In genomic region chr4:88291003-88291402, GRCh38 we compare ENCODE assay signal across 11 cellular contexts. TPM values are rescaled to one million over a fixed set of nuclear protein-coding genes. Genes with fewer than 3 reads are reported as not detected.
DNase-seq lines count a peak whose midpoint lies in the region; ATAC-seq, FAIRE-seq and TF ChIP-seq lines count a peak whose summit lies in the region.
"Had no signal": no experiment of that assay in that cellular context is flagged by ENCODE, and none has a peak within 500 bp of the region (broad histone marks: within the 10 kb centered on the region; RNA-seq: fewer than 3 reads in every experiment).

No MANE protein-coding gene starts in this region.

- BruUV-seq in K562 (replicated peaks; lab: Mats Ljungman, UMichigan) = no TSS peak

- H3K4me1 Mint-ChIP-seq in activated CD8-positive, alpha-beta T cell treated with anti-CD3 and anti-CD28 coated beads, Interleukin-2, amount 10 ng/mL, durations not matched to agents 7 days and 5 days (ENCODE audit: low read depth) = peaks cover 10% of the 10 kb centered on the region
- H3K4me1 Mint-ChIP-seq: activated naive CD8-positive, alpha-beta T cell treated with anti-CD3 and anti-CD28 coated beads for 36 hours had no signal

- no peaks in the 10 kb centered on the region for H3K9me1 ChIP-seq in K562 (ENCODE audit: control insufficient read depth, insufficient read depth, low read length)

- H3K27me3 ChIP-seq in K562 (ENCODE audit: control insufficient read depth in 2 of 2, insufficient read depth in 2 of 2, low read length in 2 of 2) = peaks cover 2 to 3% of the 10 kb centered on the region in 2 experiments; a peak in 3 of 5 replicates
- no peaks in the 10 kb centered on the region for H3K27me3 ChIP-seq in right cardiac atrium (ENCODE audit: control insufficient read depth, insufficient read depth)
- no peaks in the 10 kb centered on the region for H3K27me3 ChIP-seq in stomach smooth muscle (ENCODE audit: control insufficient read depth in 1 of 2, insufficient read depth in 2 of 2, low read length in 2 of 2)
- no peaks in the 10 kb centered on the region for H3K27me3 ChIP-seq in thyroid gland

- H3K4me3 ChIP-seq in LNCaP clone FGC (ENCODE audit: low read depth, low read length) (no peak overlapping the region), K562 (no peak overlapping the region), right cardiac atrium (ENCODE audit: low read length) (no peak overlapping the region), stomach smooth muscle (ENCODE audit: low read length in 2 of 2) (no peak overlapping the region), thyroid gland (replicated peaks in 1 of 3) (no peak overlapping the region)

- H3K36me3 ChIP-seq in K562 (ENCODE audit: control insufficient read depth, insufficient read depth, low read length) (no peaks in the 10 kb centered on the region), stomach smooth muscle (ENCODE audit: control insufficient read depth in 2 of 2, insufficient read depth in 2 of 2, low read length in 2 of 2) (no peaks in the 10 kb centered on the region), thyroid gland (no peaks in the 10 kb centered on the region)

- H3K9ac ChIP-seq in K562 (ENCODE audit: insufficient read depth in 1 of 2, low read depth in 2 of 2, low read length in 2 of 2) = no peak overlapping the region
- H3K9ac ChIP-seq in stomach smooth muscle (ENCODE audit: low read length in 2 of 2) = no peak overlapping the region

- no peak overlapping the region for H3K4me3 Mint-ChIP-seq in activated CD8-positive, alpha-beta T cell treated with anti-CD3 and anti-CD28 coated beads, Interleukin-2, amount 10 ng/mL, durations not matched to agents 7 days and 5 days
- H3K4me3 Mint-ChIP-seq: activated naive CD8-positive, alpha-beta T cell treated with anti-CD3 and anti-CD28 coated beads for 36 hours had no signal

- TF ChIP-seq CTCF in LNCaP clone FGC (IDR thresholded peaks at IDR 0.05; ENCODE audit: control insufficient read depth, extremely low read depth, insufficient read depth) = no peak
- TF ChIP-seq CTCF in K562 (IDR thresholded peaks at IDR 0.05 in 2 of 3, conservative IDR thresholded peaks at IDR 0.05 in 1 of 3; ENCODE audit: insufficient read depth in 2 of 3, low read depth in 1 of 3, low read length in 3 of 3) = no peak
- TF ChIP-seq CTCF in thyroid gland (IDR thresholded peaks at IDR 0.05) = no peak

- no peak for FAIRE-seq in K562 (lab: Jason Lieb, UNC)

- in situ Hi-C loops in K562 (cut with MboI) = no loop called here
- in situ Hi-C loops in ACHN (cut with HindIII; ENCODE audit: low pct_ligation_motif_present, low pct_unique_long_range_greater_than_20kb, low sequenced_read_pairs) = no loop called here

- no peaks in the 10 kb centered on the region for H3K27me3 Mint-ChIP-seq in activated CD8-positive, alpha-beta T cell treated with anti-CD3 and anti-CD28 coated beads, Interleukin-2, amount 10 ng/mL, durations not matched to agents 7 days and 5 days (ENCODE audit: low read depth)
- H3K27me3 Mint-ChIP-seq: activated naive CD8-positive, alpha-beta T cell treated with anti-CD3 and anti-CD28 coated beads for 36 hours had no signal

- 9% methylated on average over 4 of the region's 4 CpGs for WGBS in K562 (ENCODE audit: insufficient coverage, low coverage, missing lambda C conversion rate)
- 37% methylated on average over 4 of the region's 4 CpGs for WGBS in right cardiac atrium
- WGBS in thyroid gland, 2 donors = 79% methylated on average over 4 of the region's 4 CpGs

- POLR2A ChIA-PET in K562 (lab: Yijun Ruan, JAX) = no interaction called here
- POLR2A ChIA-PET in activated CD8-positive, alpha-beta T cell treated with anti-CD3 and anti-CD28 coated beads, Interleukin-2, amount 10 ng/mL, durations not matched to agents 7 days and 5 days (lab: Charles Lee) = no interaction called here

- TF ChIP-seq RAD21 in K562 (CRISPR knock-in tag; conservative IDR thresholded peaks at IDR 0.05 in 1 of 2, IDR thresholded peaks at IDR 0.05 in 1 of 2) = no peak

- no peak overlapping the region for H2AFZ ChIP-seq in K562 (ENCODE audit: low read depth, low read length)

- H3K79me2 ChIP-seq in K562 (ENCODE audit: control insufficient read depth, insufficient read depth, low read length) = no peaks in the 10 kb centered on the region

- no peaks in the 10 kb centered on the region for H3K36me3 Mint-ChIP-seq in activated CD8-positive, alpha-beta T cell treated with anti-CD3 and anti-CD28 coated beads, Interleukin-2, amount 10 ng/mL, durations not matched to agents 7 days and 5 days (ENCODE audit: low read depth)
- H3K36me3 Mint-ChIP-seq: activated naive CD8-positive, alpha-beta T cell treated with anti-CD3 and anti-CD28 coated beads for 36 hours had no signal

- H3K9me3 ChIP-seq in K562 (replicated peaks; ENCODE audit: control insufficient read depth, insufficient read depth, low read depth, low read length) (no peaks in the 10 kb centered on the region), right cardiac atrium (ENCODE audit: control insufficient read depth, low read length) (no peaks in the 10 kb centered on the region), stomach smooth muscle (ENCODE audit: control insufficient read depth in 2 of 2, low read length in 2 of 2) (no peaks in the 10 kb centered on the region), thyroid gland (no peaks in the 10 kb centered on the region)

- no peak overlapping the region for H3K4me2 ChIP-seq in K562 (ENCODE audit: insufficient read depth, low read length)

- H3K9me3 Mint-ChIP-seq in activated CD8-positive, alpha-beta T cell treated with anti-CD3 and anti-CD28 coated beads, Interleukin-2, amount 10 ng/mL, durations not matched to agents 7 days and 5 days (ENCODE audit: insufficient read depth) = no peaks in the 10 kb centered on the region
- H3K9me3 Mint-ChIP-seq: activated naive CD8-positive, alpha-beta T cell treated with anti-CD3 and anti-CD28 coated beads for 36 hours had no signal

- TF ChIP-seq POLR2A in K562 (conservative IDR thresholded peaks at IDR 0.05) (no peak), thyroid gland (IDR thresholded peaks at IDR 0.05) (no peak)

- TF ChIP-seq EP300 in K562 (IDR thresholded peaks at IDR 0.05; ENCODE audit: low read length) = no peak

- H3K4me1 ChIP-seq in K562 (replicated peaks in 1 of 2; ENCODE audit: control insufficient read depth in 2 of 2, insufficient read depth in 2 of 2, low read length in 2 of 2) (no peaks in the 10 kb centered on the region), right cardiac atrium (ENCODE audit: control insufficient read depth, insufficient read depth, low read length) (peaks cover 2% of the 10 kb centered on the region), stomach smooth muscle (ENCODE audit: control insufficient read depth, insufficient read depth, low read length) (peaks cover 4% of the 10 kb centered on the region), thyroid gland (peaks cover 4 to 9% of the 10 kb centered on the region in 2 donors)

- no peak overlapping the region for H3K27ac Mint-ChIP-seq in activated CD8-positive, alpha-beta T cell treated with anti-CD3 and anti-CD28 coated beads, Interleukin-2, amount 10 ng/mL, durations not matched to agents 7 days and 5 days
- H3K27ac Mint-ChIP-seq: activated naive CD8-positive, alpha-beta T cell treated with anti-CD3 and anti-CD28 coated beads for 36 hours had no signal

- DNase-seq in LNCaP clone FGC (ENCODE audit: low read depth) = peak; percentile 33
- peak in 1 of 4 experiments; percentile 20 for DNase-seq in K562 (ENCODE audit: extremely low read depth in 1 of 4, low spot score in 3 of 4)
- no peak for DNase-seq in right cardiac atrium
- no peak for DNase-seq in activated CD8-positive, alpha-beta T cell treated with anti-CD3 and anti-CD28 coated beads, Interleukin-2, amount 10 ng/mL, durations not matched to agents 7 days and 5 days
- DNase-seq in ACHN = no peak
- no peak for DNase-seq in middle frontal gyrus (ENCODE audit: extremely low spot score, low spot score)
- DNase-seq in thyroid gland = no peak
- DNase-seq: activated CD4-positive, alpha-beta T cell treated with anti-CD3 and anti-CD28 coated beads, Interleukin-2, amount 50 U/mL, for 48 hours; activated naive CD8-positive, alpha-beta T cell treated with anti-CD3 and anti-CD28 coated beads for 36 hours; retina had no signal

- H3K27ac ChIP-seq in K562 (ENCODE audit: extremely low read depth, low read depth, low read length) (no peak overlapping the region), right cardiac atrium (ENCODE audit: low read length) (no peak overlapping the region), stomach smooth muscle (ENCODE audit: low read length) (peak overlapping the region; percentile 76), thyroid gland (no peak overlapping the region)

- intact Hi-C loops in K562 (cut with micrococcal nuclease) = no loop called here
- intact Hi-C loops in right cardiac atrium (cut with DNase I) = loop anchor here in 1 of 4 donors (10.0 kb wide), 1 partner anchor 54 kb away; no protein-coding TSS in a partner anchor
- intact Hi-C loops in thyroid gland (cut with DNase I) = no loop called here

- no peaks in the 10 kb centered on the region for H4K20me1 ChIP-seq in K562 (replicated peaks; ENCODE audit: control insufficient read depth, insufficient read depth, low read length)

- CTCF ChIA-PET in K562 (lab: Yijun Ruan, JAX; ENCODE audit: low intra/inter-chr PET ratio) = no interaction called here
- CTCF ChIA-PET in activated CD8-positive, alpha-beta T cell treated with anti-CD3 and anti-CD28 coated beads, Interleukin-2, amount 10 ng/mL, durations not matched to agents 7 days and 5 days (lab: Charles Lee) = interaction anchor here (0.9 kb wide), 1 partner anchor 10 kb away, joined by 3 read pairs; no protein-coding TSS in a partner anchor

- ATAC-seq in K562 = peak; percentile 32; the same call in 1 of the 3 replicates
- peak; percentile 86 for ATAC-seq in right cardiac atrium
- ATAC-seq in activated CD8-positive, alpha-beta T cell treated with anti-CD3 and anti-CD28 coated beads, Interleukin-2, amount 10 ng/mL, durations not matched to agents 7 days and 5 days = no peak

RNA-seq across cellular contexts. Expression of gene PPM1K, which starts 6.6 kb away (rescaled TPM):
- 28.4 and 46.3 TPM in 2 replicates for total RNA-seq in K562 (2011; cell fraction: chromatin; rRNA removed; ENCODE audit: low replicate concordance)
- total RNA-seq in K562 (2011; cell fraction: nucleolus; rRNA removed) = 20.7 and 26.5 TPM in 2 replicates
- 34.1 and 43.0 TPM in 2 replicates for total RNA-seq in K562 (2011; cell fraction: nucleoplasm; rRNA removed)
- total RNA-seq in K562 (2014; rRNA removed) (10.5 and 14.5 TPM in 2 replicates), K562 (2014; rRNA removed; fragmentation: Illumina TruSeq; extraction: Trizol) (18.0 and 19.1 TPM in 2 replicates), K562 (2015; rRNA removed; fragmentation: Illumina TruSeq; extraction: Trizol) (7.6 and 12.0 TPM in 2 replicates), K562 (2021) (14.0 and 14.1 TPM in 2 replicates), right cardiac atrium (100 to 1,000 TPM in 1 of 4 donors, 10 to 100 TPM in 3; 74.6 to 109 (median 91.3) TPM), thyroid gland (10 to 100 TPM; 28.4 to 66.5 (median 46.2) TPM)
- polyA plus RNA-seq in K562 (2011; rRNA removed) (15.0 and 16.5 TPM in 2 replicates), K562 (2014; fragmentation: Illumina TruSeq; extraction: Trizol) (8.2 and 8.4 TPM in 2 replicates), K562 (2014; fragmentation: Nextera tagmentation; extraction: Ambion mirVana) (10 to 100 TPM in 1 of 2 experiments, 1 to 10 TPM in 1; 8.2 to 10.3 TPM), K562 (2014; rRNA removed) (8.9 and 13.0 TPM in 2 replicates), right cardiac atrium (48.3 TPM)
- 4.1 and 10.4 TPM in 2 replicates for polyA plus RNA-seq in K562 (2011; cell fraction: cytosol; rRNA removed)
- polyA plus RNA-seq in K562 (2011; cell fraction: nucleus; rRNA removed) = 10.5 and 12.1 TPM in 2 replicates
- polyA plus RNA-seq in K562 (2012) = 3.5 and 4.5 TPM in 2 replicates
- polyA minus RNA-seq in K562 (2011; rRNA and poly(A)+ RNA removed) = 34.5 and 38.7 TPM in 2 replicates
- 8.8 and 9.2 TPM in 2 replicates for polyA minus RNA-seq in K562 (2011; cell fraction: cytosol; rRNA and poly(A)+ RNA removed)
- polyA minus RNA-seq in K562 (2011; cell fraction: nucleus; rRNA and poly(A)+ RNA removed) = 16.8 and 32.1 TPM in 2 replicates
- total RNA-seq in activated CD8-positive, alpha-beta T cell treated with anti-CD3 and anti-CD28 coated beads, Interleukin-2, amount 10 ng/mL, durations not matched to agents 7 days and 5 days = 10 to 100 TPM; 58.4 to 59.3 TPM
